1 cellular context compared by ENCODE assay signal in the genomic region with DNA sequence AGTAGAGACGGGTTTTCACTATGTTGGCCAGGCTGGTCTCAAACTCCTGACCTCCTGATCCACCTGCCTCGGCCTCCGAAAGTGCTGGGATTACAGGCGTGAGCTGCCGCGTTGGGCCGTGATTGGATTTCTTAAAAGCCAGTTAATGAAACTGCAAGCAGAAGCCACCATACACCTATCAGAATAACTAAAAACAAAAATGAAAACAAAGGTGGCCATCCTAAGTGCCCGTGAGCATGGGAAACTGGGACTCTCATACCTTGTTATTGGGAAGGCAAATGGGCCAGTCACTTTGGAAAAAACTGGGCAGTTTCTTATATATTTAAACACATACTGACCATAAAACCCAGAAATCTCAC.
TF ChIP-seq lines count a peak whose summit lies in the region.

No MANE protein-coding gene starts in this region.

TF ChIP-seq in K562, 482 proteins besides CTCF, POLR2A, EP300 and RAD21:
- TF ChIP-seq HMG20B (CRISPR knock-in tag; IDR thresholded peaks at IDR 0.05) = no peak
- TF ChIP-seq PHF8 (IDR thresholded peaks at IDR 0.05; ENCODE audit: borderline replicate concordance, low read length) = 0 out of 2 replicates have a peak, but pooled peaks have one; percentile 2
